In genomic region chr9:14585730-14586473, GRCh38 we compare ENCODE assay signal across 9 cellular contexts.
DNase-seq lines count a peak whose midpoint lies in the region; ATAC-seq and FAIRE-seq lines count a peak whose summit lies in the region.
"Had no signal": no experiment of that assay in that cellular context is flagged by ENCODE, and none has a peak within 500 bp of the region (broad histone marks: within the 10 kb centered on the region; RNA-seq: fewer than 3 reads in every experiment).

No MANE protein-coding gene starts in this region.

- FAIRE-seq in RCC 7860 (lab: Jason Lieb, UNC), result no peak

- H3K36me3 Mint-ChIP-seq in activated T-helper 17 cell treated with anti-CD3 and anti-CD28 coated beads, Interleukin-2, amount 50 U/mL, for 72 hours (ENCODE audit: low read depth), result peaks cover 4% of the 10 kb centered on the region

- H3K27me3 Mint-ChIP-seq in activated T-helper 17 cell treated with anti-CD3 and anti-CD28 coated beads, Interleukin-2, amount 50 U/mL, for 72 hours, result peaks cover 21% of the 10 kb centered on the region

- no peak for DNase-seq in RCC 7860 (ENCODE audit: low spot score)
- no peak for DNase-seq in HPDE6-E6E7 (ENCODE audit: extremely low spot score)
- no peak for DNase-seq in kidney tubule cell (ENCODE audit: low spot score)
- no peak for DNase-seq in ureter (ENCODE audit: low spot score)
- DNase-seq: sigmoid colon had no signal

- H3K4me1 Mint-ChIP-seq in activated T-helper 17 cell treated with anti-CD3 and anti-CD28 coated beads, Interleukin-2, amount 50 U/mL, for 72 hours, result peaks cover 6% of the 10 kb centered on the region

- ATAC-seq in GM18502 (IDR thresholded peaks at IDR 0.05; ENCODE audit: poor library complexity, unreplicated experiment) (peak; percentile 100), GM19438 (IDR thresholded peaks at IDR 0.05; ENCODE audit: low read depth, unreplicated experiment) (peak; percentile 99), HG03066 (IDR thresholded peaks at IDR 0.05; ENCODE audit: low read depth, unreplicated experiment) (peak; percentile 99)
- ATAC-seq in activated T-helper 17 cell treated with anti-CD3 and anti-CD28 coated beads, Interleukin-2, amount 50 U/mL, for 72 hours (replicated peaks), result peak; percentile 97

- no peaks in the 10 kb centered on the region for H3K9me3 Mint-ChIP-seq in activated T-helper 17 cell treated with anti-CD3 and anti-CD28 coated beads, Interleukin-2, amount 50 U/mL, for 72 hours

- no peak overlapping the region for H3K27ac Mint-ChIP-seq in activated T-helper 17 cell treated with anti-CD3 and anti-CD28 coated beads, Interleukin-2, amount 50 U/mL, for 72 hours

- H3K4me3 Mint-ChIP-seq in activated T-helper 17 cell treated with anti-CD3 and anti-CD28 coated beads, Interleukin-2, amount 50 U/mL, for 72 hours, result no peak overlapping the region
